ENCODE assay signal across 8 cellular contexts in genomic region chr14:67674480-67675218, GRCh38. TPM values are rescaled to one million over a fixed set of nuclear protein-coding genes. Genes with fewer than 3 reads are reported as not detected.
DNase-seq lines count a peak whose midpoint lies in the region; ATAC-seq and TF ChIP-seq lines count a peak whose summit lies in the region.

A gene with protein sequence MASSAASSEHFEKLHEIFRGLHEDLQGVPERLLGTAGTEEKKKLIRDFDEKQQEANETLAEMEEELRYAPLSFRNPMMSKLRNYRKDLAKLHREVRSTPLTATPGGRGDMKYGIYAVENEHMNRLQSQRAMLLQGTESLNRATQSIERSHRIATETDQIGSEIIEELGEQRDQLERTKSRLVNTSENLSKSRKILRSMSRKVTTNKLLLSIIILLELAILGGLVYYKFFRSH (minus strand): TSS chr14:67674632. CDS start chr14:67674489, 143 bp downstream.

- H2AFZ ChIP-seq in OCI-LY7 (ENCODE audit: low read length): peak within 1 kb of the TSS; percentile 83

- ATAC-seq in GM21526 (IDR thresholded peaks at IDR 0.05; ENCODE audit: low FRiP score, unreplicated experiment) (peak; percentile 80), mucosa of descending colon (peak; percentile 95)

- no peaks in the 10 kb centered on the region for H3K9me2 ChIP-seq in OCI-LY7 (ENCODE audit: insufficient read depth, low read length)

- H4K20me1 ChIP-seq in OCI-LY7 (ENCODE audit: insufficient read depth, low read length): peaks cover 13% of the 10 kb centered on the region

- intact Hi-C loops in OCI-LY7 (cut with micrococcal nuclease; ENCODE audit: unreplicated experiment): loop anchor here (2.0 kb wide), 1 partner anchor 20 kb away; the partner anchor contains the start of gene RDH11
- intact Hi-C loops in mucosa of descending colon (cut with DNase I, micrococcal nuclease): no loop called here

- TF ChIP-seq CTCF in OCI-LY7 (conservative IDR thresholded peaks at IDR 0.05; ENCODE audit: low read length): no peak; the same call in 1 of the 2 replicates
- no peak for TF ChIP-seq CTCF in epithelial cell of esophagus (IDR thresholded peaks at IDR 0.05; ENCODE audit: insufficient read depth, low read depth, low read length, missing control alignments)
- TF ChIP-seq CTCF in mucosa of descending colon (IDR thresholded peaks at IDR 0.05): no peak

- H3K79me2 ChIP-seq in OCI-LY7 (ENCODE audit: insufficient read depth, low read depth, low read length): peaks cover 26% of the 10 kb centered on the region

- peak within 1 kb of the TSS; percentile 87 for H3K4me2 ChIP-seq in OCI-LY7 (ENCODE audit: low read length)

- H3K27ac ChIP-seq in OCI-LY7 (ENCODE audit: low read depth, low read length, poor library complexity, severe bottlenecking): peak within 1 kb of the TSS; percentile 53

- H3K9me3 ChIP-seq in OCI-LY7 (ENCODE audit: low read length) (no peaks in the 10 kb centered on the region), mucosa of descending colon (no peaks in the 10 kb centered on the region)

- CTCF ChIA-PET in OCI-LY7 (lab: Charles Lee; ENCODE audit: unreplicated experiment): no interaction called here

- peaks cover 20% of the 10 kb centered on the region for H3K4me1 ChIP-seq in OCI-LY7 (ENCODE audit: insufficient read depth, low read length, poor library complexity, severe bottlenecking)
- peaks cover 22% of the 10 kb centered on the region for H3K4me1 ChIP-seq in mucosa of descending colon (ENCODE audit: low read depth)

- peaks cover 34% of the 10 kb centered on the region for H3K36me3 ChIP-seq in OCI-LY7 (ENCODE audit: insufficient read depth, low read length)
- H3K36me3 ChIP-seq in mucosa of descending colon (ENCODE audit: low read depth): no peaks in the 10 kb centered on the region

- BruUV-seq in OCI-LY7 (replicated peaks; lab: Mats Ljungman, UMichigan): no TSS peak

- DNase-seq in DMS114 treated with DMSO at 0.1 percent for 48 hours (lab: John Stamatoyannopoulos, UW; ENCODE audit: unreplicated experiment) (peak; percentile 56), HuH-7 (ENCODE audit: low spot score) (peak; percentile 79), OCI-LY7 (ENCODE audit: low spot score) (peak; percentile 84), activated T-cell treated with anti-CD3 and anti-CD28 coated beads for 24 hours (ENCODE audit: low read depth) (peak; percentile 74), epithelial cell of esophagus (ENCODE audit: low read depth) (peak; percentile 75), mucosa of descending colon (peak; percentile 85 to 88 (median 86))
- peak; percentile 62 for DNase-seq in stimulated activated CD8-positive, alpha-beta memory T cell treated with anti-CD3 and anti-CD28 coated beads, Interleukin-4, amount 100 ng/mL, for 24 hours (ENCODE audit: low read depth)

- H3K4me3 ChIP-seq in OCI-LY7 (ENCODE audit: low read depth, low read length, poor library complexity, severe bottlenecking): peak within 1 kb of the TSS; percentile 82
- peak within 1 kb of the TSS; percentile 76 for H3K4me3 ChIP-seq in epithelial cell of esophagus (ENCODE audit: low read length)
- peak within 1 kb of the TSS; percentile 99 for H3K4me3 ChIP-seq in mucosa of descending colon

- POLR2A ChIA-PET in OCI-LY7 (lab: Charles Lee): interaction anchor here (1.0 to 1.2 kb wide), 2 partner anchors 78 to 317 kb away, joined by 3 read pairs; no protein-coding TSS in a partner anchor

RNA-seq across cellular contexts. Expression of the gene that starts here (rescaled TPM):
- total RNA-seq in OCI-LY7 (2014; rRNA removed; shearing (Covaris generic)): 41.5 and 50.5 TPM in 2 replicates
- total RNA-seq in OCI-LY7 (2022) (80.2 and 93.3 TPM in 2 replicates), mucosa of descending colon (100 to 1,000 TPM; 110 to 162 (median 148) TPM)

Comparison
In these comparisons a context has a peak if more than half of its experiments do, and no peak if none do; other contexts are left out.
1. Peak in every context shown above with its lines: DNase-seq, ATAC-seq, H3K4me3 ChIP-seq and H3K27ac ChIP-seq.